In genomic region chr2:132941296-132942020, GRCh38 we compare ENCODE assay signal across 23 cellular contexts.
"Had no signal": no experiment of that assay in that cellular context is flagged by ENCODE, and none has a peak within 500 bp of the region (broad histone marks: within the 10 kb centered on the region; RNA-seq: fewer than 3 reads in every experiment).

No MANE protein-coding gene starts in this region.

- ATAC-seq: foreskin keratinocyte; left colon; left ventricle myocardium superior; naive thymus-derived CD4-positive, alpha-beta T cell; psoas muscle had no signal

- H3K27me3 ChIP-seq: foreskin keratinocyte, hepatocyte, neutrophil, sigmoid colon, stomach, transverse colon had no signal

- H3K9me3 ChIP-seq: neutrophil, psoas muscle, sigmoid colon, stomach, thoracic aorta, transverse colon had no signal

- H3K27ac ChIP-seq: coronary artery, foreskin keratinocyte, hepatocyte, neutrophil, psoas muscle, sigmoid colon, skin epidermis, stomach, thoracic aorta, transverse colon had no signal

- H3K4me2 ChIP-seq: hepatocyte had no signal

- H3K36me3 ChIP-seq: neutrophil, sigmoid colon, stomach, thoracic aorta, transverse colon had no signal

- H3K79me2 ChIP-seq: hepatocyte had no signal

- H3K4me3 ChIP-seq: coronary artery, hepatocyte, psoas muscle, sigmoid colon, skin epidermis, stomach, thoracic aorta, transverse colon had no signal

- H3K4me1 ChIP-seq: foreskin keratinocyte, psoas muscle, sigmoid colon, stomach, transverse colon had no signal

- DNase-seq: effector CD4-positive, alpha-beta T cell; endodermal cell; erythroblast; foreskin keratinocyte; head of caudate nucleus; left colon; left ventricle myocardium superior; naive thymus-derived CD4-positive, alpha-beta T cell; nephron progenitor cell; psoas muscle; retina; sigmoid colon; stimulated activated CD4-positive, alpha-beta T cell treated with anti-CD3 and anti-CD28 coated beads, Interleukin-2, amount 100 ng/mL, for 24 hours; stimulated activated CD4-positive, alpha-beta T cell treated with anti-CD3 and anti-CD28 coated beads, Interleukin-4, amount 100 ng/mL, for 4 hours; stimulated activated naive CD4-positive, alpha-beta T cell; stomach; substantia nigra; transverse colon had no signal
